Comparison of ENCODE assay signal across 22 cellular contexts in genomic region chr10:35972275-35972674, GRCh38.
"Had no signal": no experiment of that assay in that cellular context is flagged by ENCODE, and none has a peak within 500 bp of the region (broad histone marks: within the 10 kb centered on the region; RNA-seq: fewer than 3 reads in every experiment).

No MANE protein-coding gene starts in this region.

- FAIRE-seq: HTR-8/SVneo had no signal

- H3K9me3 ChIP-seq: MG63, SK-N-SH had no signal

- H3K9ac ChIP-seq: SK-N-SH had no signal

- H3K4me2 ChIP-seq: SK-N-SH had no signal

- DNase-seq: IMR-90, Karpas-422, KG1, MG63, NCI-H1092, NCI-H1436, NCI-H187, NCI-H2029, NCI-H2081 treated with DMSO at 0.1 percent for 48 hours, NCI-H2171, NCI-H226, NCI-H446, NCI-H510A, NCI-H524 treated with DMSO at 0.1 percent for 48 hours, NCI-H69, NCI-H774, SHP77, SK-N-SH, SW 1271 had no signal

- H3K4me3 ChIP-seq: MG63 had no signal

- H3K27me3 ChIP-seq: MG63 had no signal

- H3K36me3 ChIP-seq: MG63 had no signal

- H3K27ac ChIP-seq: HL-60, RWPE1 had no signal
